In the genomic region with DNA sequence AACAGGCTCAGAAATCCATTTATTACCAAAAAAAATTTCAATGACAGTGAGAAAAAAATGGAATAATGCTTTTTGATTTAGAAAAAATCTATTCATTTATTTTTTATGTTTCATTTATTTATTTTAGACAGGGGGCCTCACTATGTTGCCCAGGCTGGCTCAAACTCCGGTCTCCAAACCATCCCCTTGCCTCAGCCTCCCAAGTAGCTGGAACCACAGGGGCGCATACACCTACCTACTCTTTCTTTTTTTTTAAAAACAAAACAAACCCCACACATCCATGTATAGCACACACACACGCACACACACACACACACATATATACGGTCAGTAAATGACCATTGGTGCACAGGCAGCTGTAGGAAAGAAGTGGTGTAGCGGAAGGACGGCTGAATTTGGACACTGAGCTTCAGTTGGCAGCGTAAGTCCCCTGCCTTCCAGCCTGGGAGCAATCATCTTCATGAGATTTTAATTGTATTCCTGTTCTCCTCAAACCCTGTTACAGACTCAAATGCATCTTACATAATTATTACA, we compare ENCODE assay signal across 10 cellular contexts. TPM values are rescaled to one million over a fixed set of nuclear protein-coding genes. Genes with fewer than 3 reads are reported as not detected.
DNase-seq lines count a peak whose midpoint lies in the region; ATAC-seq and TF ChIP-seq lines count a peak whose summit lies in the region.
"Had no signal": no experiment of that assay in that cellular context is flagged by ENCODE, and none has a peak within 500 bp of the region (broad histone marks: within the 10 kb centered on the region; RNA-seq: fewer than 3 reads in every experiment).

No MANE protein-coding gene starts in this region.

- H3K4me1 Mint-ChIP-seq in nephron progenitor cell, result peaks cover 50% of the 10 kb centered on the region

- peak overlapping the region; percentile 96 for H3K27ac Mint-ChIP-seq in nephron progenitor cell

- peak overlapping the region; percentile 72 for H3K4me3 Mint-ChIP-seq in nephron progenitor cell

- TF ChIP-seq CTCF in right atrium auricular region (IDR thresholded peaks at IDR 0.05), result no peak
- no peak for TF ChIP-seq CTCF in coronary artery (IDR thresholded peaks at IDR 0.05)
- TF ChIP-seq CTCF in nephron progenitor cell (IDR thresholded peaks at IDR 0.05), result no peak

- H3K9me3 Mint-ChIP-seq in nephron progenitor cell, result no peaks in the 10 kb centered on the region

- H3K36me3 Mint-ChIP-seq in nephron progenitor cell (ENCODE audit: low read depth), result no peaks in the 10 kb centered on the region

- no peaks in the 10 kb centered on the region for H3K27me3 ChIP-seq in right atrium auricular region
- H3K27me3 ChIP-seq: BLaER1, SJCRH30 had no signal

- H3K4me3 ChIP-seq in right atrium auricular region (no peak overlapping the region), coronary artery (peak overlapping the region; percentile 52)
- H3K4me3 ChIP-seq: BLaER1 had no signal

- no peaks in the 10 kb centered on the region for H3K36me3 ChIP-seq in right atrium auricular region
- H3K36me3 ChIP-seq: BLaER1, SJCRH30 had no signal

- H3K4me1 ChIP-seq in right atrium auricular region, result peaks cover 0 to 48% of the 10 kb centered on the region in 2 donors
- H3K4me1 ChIP-seq: BLaER1 had no signal

- no peaks in the 10 kb centered on the region for H3K9me3 ChIP-seq in right atrium auricular region
- H3K9me3 ChIP-seq: BLaER1, SJCRH30 had no signal

- ATAC-seq in Right ventricle myocardium superior (ENCODE audit: poor library complexity), result no peak
- ATAC-seq in GM21825 (IDR thresholded peaks at IDR 0.05; ENCODE audit: unreplicated experiment), result no peak
- no peak for ATAC-seq in GM19395 (IDR thresholded peaks at IDR 0.05; ENCODE audit: unreplicated experiment)

- no peak for DNase-seq in right atrium auricular region (ENCODE audit: low spot score)
- DNase-seq in Right ventricle myocardium superior, result no peak
- no peak for DNase-seq in coronary artery (ENCODE audit: low spot score)
- no peak for DNase-seq in nephron progenitor cell
- no peak for DNase-seq in NCI-H345 (lab: John Stamatoyannopoulos, UW)
- no peak for DNase-seq in NK-92 treated with Interleukin-12 subunit alpha and Interleukin-12 subunit beta, amount 100 ng/mL, for 24 hours (lab: John Stamatoyannopoulos, UW)

- H3K27ac ChIP-seq in right atrium auricular region, result peak overlapping the region; percentile 75 to 76
- H3K27ac ChIP-seq in coronary artery, result peak overlapping the region; percentile 59 to 73
- H3K27ac ChIP-seq: BLaER1, SJCRH30 had no signal

- intact Hi-C loops in Right ventricle myocardium superior (cut with DNase I), result no loop called here

- H3K27me3 Mint-ChIP-seq in nephron progenitor cell (ENCODE audit: low read depth, poor library complexity), result peaks cover 3% of the 10 kb centered on the region

RNA-seq across cellular contexts. Expression of a gene that starts 28.8 kb away (rescaled TPM):
- total RNA-seq in right atrium auricular region, result 10 to 100 TPM; 13.3 to 25.0 TPM
- total RNA-seq in Right ventricle myocardium superior, result 10.9 TPM
